1 cellular context compared by ENCODE assay signal in the genomic region with DNA sequence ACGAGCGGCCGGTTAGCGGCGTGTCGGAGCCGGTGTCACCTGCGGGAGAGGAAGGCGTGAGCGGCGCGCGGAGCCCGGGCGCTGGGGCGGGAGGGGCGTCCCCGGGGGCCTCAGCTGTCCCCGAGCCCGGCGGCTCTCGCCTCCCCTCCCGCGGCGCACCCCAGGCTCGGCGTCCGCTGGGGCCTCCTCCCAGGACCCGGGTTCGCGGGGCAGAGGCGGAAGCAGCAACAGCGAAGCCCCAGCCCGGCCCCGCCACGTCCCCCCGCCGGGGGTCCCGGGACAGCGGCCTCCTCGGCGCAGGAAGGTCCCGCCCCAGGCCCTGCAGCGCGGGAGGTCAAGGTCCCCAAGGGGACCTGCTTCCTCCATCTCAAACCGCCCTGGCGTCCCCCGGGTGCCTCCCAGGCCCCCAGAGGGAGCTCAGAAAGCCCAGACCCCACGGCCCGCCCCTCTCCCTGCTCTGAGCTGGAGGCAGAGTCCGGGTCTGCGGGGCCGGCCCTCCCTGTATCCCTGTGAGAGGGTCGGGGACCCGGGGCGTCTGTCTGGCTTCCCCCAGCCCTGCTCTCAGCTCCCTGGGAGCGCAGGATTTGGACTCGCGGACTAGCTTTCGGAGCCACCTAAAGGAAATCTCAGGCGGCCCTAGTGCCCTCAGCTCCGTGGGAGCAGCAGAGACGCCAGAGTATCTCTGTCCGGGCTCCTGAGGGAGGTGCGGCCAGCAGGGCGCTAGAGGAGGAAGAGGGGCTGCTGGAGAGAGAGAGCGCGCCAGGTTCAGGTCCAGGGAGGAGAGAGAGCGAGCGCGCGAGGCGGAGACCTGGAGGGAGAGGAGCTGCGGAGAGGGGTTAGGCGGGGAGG.
TF ChIP-seq lines count a peak whose summit lies in the region.

No MANE protein-coding gene starts in this region.

TF ChIP-seq in HEK293, 187 proteins besides CTCF, POLR2A, EP300 and RAD21 (continued from another document):
- TF ChIP-seq ZNF394 (tag by site-specific recombination; IDR thresholded peaks at IDR 0.05; ENCODE audit: borderline replicate concordance) = peak; percentile 57; the same call in 1 of the 2 replicates
- TF ChIP-seq ZNF112 (tag by site-specific recombination; IDR thresholded peaks at IDR 0.05) = no peak
- TF ChIP-seq KLF17 (tag by site-specific recombination; IDR thresholded peaks at IDR 0.05) = 0 out of 2 replicates have a peak, but pooled peaks have one; percentile 12
- TF ChIP-seq ZNF335 (tag by site-specific recombination; conservative IDR thresholded peaks at IDR 0.05) = peak; percentile 77
- TF ChIP-seq, protein P1, sequence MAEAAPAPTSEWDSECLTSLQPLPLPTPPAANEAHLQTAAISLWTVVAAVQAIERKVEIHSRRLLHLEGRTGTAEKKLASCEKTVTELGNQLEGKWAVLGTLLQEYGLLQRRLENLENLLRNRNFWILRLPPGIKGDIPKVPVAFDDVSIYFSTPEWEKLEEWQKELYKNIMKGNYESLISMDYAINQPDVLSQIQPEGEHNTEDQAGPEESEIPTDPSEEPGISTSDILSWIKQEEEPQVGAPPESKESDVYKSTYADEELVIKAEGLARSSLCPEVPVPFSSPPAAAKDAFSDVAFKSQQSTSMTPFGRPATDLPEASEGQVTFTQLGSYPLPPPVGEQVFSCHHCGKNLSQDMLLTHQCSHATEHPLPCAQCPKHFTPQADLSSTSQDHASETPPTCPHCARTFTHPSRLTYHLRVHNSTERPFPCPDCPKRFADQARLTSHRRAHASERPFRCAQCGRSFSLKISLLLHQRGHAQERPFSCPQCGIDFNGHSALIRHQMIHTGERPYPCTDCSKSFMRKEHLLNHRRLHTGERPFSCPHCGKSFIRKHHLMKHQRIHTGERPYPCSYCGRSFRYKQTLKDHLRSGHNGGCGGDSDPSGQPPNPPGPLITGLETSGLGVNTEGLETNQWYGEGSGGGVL (tag by site-specific recombination; IDR thresholded peaks at IDR 0.05) = peak; percentile 59
- peak; percentile 90 for TF ChIP-seq ZBTB20 (tag by site-specific recombination; IDR thresholded peaks at IDR 0.05)
- TF ChIP-seq ZNF747 (tag by site-specific recombination; IDR thresholded peaks at IDR 0.05) = no peak
- TF ChIP-seq, protein P2, sequence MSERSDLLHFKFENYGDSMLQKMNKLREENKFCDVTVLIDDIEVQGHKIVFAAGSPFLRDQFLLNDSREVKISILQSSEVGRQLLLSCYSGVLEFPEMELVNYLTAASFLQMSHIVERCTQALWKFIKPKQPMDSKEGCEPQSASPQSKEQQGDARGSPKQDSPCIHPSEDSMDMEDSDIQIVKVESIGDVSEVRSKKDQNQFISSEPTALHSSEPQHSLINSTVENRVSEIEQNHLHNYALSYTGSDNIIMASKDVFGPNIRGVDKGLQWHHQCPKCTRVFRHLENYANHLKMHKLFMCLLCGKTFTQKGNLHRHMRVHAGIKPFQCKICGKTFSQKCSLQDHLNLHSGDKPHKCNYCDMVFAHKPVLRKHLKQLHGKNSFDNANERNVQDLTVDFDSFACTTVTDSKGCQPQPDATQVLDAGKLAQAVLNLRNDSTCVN (tag by site-specific recombination; optimal IDR thresholded peaks at IDR 0.05) = peak; percentile 66
- TF ChIP-seq, protein P3, sequence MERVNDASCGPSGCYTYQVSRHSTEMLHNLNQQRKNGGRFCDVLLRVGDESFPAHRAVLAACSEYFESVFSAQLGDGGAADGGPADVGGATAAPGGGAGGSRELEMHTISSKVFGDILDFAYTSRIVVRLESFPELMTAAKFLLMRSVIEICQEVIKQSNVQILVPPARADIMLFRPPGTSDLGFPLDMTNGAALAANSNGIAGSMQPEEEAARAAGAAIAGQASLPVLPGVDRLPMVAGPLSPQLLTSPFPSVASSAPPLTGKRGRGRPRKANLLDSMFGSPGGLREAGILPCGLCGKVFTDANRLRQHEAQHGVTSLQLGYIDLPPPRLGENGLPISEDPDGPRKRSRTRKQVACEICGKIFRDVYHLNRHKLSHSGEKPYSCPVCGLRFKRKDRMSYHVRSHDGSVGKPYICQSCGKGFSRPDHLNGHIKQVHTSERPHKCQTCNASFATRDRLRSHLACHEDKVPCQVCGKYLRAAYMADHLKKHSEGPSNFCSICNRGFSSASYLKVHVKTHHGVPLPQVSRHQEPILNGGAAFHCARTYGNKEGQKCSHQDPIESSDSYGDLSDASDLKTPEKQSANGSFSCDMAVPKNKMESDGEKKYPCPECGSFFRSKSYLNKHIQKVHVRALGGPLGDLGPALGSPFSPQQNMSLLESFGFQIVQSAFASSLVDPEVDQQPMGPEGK (tag by site-specific recombination; IDR thresholded peaks at IDR 0.05) = peak; percentile 64
- TF ChIP-seq SP2 (tag by site-specific recombination; IDR thresholded peaks at IDR 0.05) = peak; percentile 42; the same call in 1 of the 2 replicates
- TF ChIP-seq BCL11B (tag by site-specific recombination; IDR thresholded peaks at IDR 0.05; ENCODE audit: low read depth) = no peak
- TF ChIP-seq RBAK (tag by site-specific recombination; IDR thresholded peaks at IDR 0.05) = no peak
TF ChIP-seq in HEK293: peak in this region for 16.
